ENCODE assay signal across 8 cellular contexts in the genomic region with DNA sequence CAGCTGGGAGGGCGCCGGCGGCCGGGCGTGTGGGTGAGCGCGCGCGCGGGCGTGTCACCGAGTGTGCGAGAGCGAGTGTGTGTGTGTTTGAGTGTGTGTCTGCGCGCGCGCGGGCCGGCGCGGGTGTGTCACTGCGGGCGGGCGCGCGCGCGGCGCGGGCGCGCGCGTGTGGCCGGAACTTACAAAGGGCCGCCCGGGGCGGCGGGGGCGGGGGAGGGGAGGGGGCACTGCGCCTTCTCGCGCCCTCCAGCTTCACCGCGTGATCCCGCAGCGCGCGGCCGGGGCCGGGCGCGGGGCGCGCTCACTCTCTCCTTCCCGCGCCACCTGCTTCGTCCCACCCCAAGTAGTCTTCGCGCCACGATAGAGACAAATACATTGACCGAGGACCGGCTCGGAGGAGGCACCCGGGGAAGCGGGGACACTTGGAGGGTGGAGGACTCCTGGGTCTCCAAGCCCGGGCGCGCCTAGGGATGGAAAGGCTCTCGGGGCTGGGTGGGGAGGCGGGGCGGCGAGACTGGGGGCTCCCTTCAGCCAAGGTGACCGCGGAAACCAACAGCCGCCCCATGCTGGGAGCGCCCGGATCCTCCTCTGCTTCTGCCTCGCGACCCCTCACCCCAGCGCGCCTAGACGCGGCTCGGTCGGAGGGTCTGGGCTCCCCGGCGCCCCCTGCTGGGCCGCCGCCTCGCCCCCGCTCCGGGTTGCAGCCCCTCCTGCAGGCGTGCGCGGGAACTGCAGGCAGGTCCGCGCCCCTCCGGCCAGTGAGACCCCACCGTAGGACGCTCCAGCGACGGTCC. TPM values are rescaled to one million over a fixed set of nuclear protein-coding genes. Genes with fewer than 3 reads are reported as not detected.
DNase-seq lines count a peak whose midpoint lies in the region; ATAC-seq and TF ChIP-seq lines count a peak whose summit lies in the region.

A gene with protein sequence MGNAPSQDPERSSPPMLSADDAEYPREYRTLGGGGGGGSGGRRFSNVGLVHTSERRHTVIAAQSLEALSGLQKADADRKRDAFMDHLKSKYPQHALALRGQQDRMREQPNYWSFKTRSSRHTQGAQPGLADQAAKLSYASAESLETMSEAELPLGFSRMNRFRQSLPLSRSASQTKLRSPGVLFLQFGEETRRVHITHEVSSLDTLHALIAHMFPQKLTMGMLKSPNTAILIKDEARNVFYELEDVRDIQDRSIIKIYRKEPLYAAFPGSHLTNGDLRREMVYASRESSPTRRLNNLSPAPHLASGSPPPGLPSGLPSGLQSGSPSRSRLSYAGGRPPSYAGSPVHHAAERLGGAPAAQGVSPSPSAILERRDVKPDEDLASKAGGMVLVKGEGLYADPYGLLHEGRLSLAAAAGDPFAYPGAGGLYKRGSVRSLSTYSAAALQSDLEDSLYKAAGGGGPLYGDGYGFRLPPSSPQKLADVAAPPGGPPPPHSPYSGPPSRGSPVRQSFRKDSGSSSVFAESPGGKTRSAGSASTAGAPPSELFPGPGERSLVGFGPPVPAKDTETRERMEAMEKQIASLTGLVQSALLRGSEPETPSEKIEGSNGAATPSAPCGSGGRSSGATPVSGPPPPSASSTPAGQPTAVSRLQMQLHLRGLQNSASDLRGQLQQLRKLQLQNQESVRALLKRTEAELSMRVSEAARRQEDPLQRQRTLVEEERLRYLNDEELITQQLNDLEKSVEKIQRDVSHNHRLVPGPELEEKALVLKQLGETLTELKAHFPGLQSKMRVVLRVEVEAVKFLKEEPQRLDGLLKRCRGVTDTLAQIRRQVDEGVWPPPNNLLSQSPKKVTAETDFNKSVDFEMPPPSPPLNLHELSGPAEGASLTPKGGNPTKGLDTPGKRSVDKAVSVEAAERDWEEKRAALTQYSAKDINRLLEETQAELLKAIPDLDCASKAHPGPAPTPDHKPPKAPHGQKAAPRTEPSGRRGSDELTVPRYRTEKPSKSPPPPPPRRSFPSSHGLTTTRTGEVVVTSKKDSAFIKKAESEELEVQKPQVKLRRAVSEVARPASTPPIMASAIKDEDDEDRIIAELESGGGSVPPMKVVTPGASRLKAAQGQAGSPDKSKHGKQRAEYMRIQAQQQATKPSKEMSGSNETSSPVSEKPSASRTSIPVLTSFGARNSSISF (minus strand): TSS at position 101 of the 794 bp plus-strand sequence. CDS start 247 bp downstream, outside the sequence.

- H3K4me3 Mint-ChIP-seq in chondrocyte (ENCODE audit: unreplicated experiment) = peak within 1 kb of the TSS; percentile 59

- peaks cover 39% of the 10 kb centered on the region for H3K27me3 Mint-ChIP-seq in chondrocyte (ENCODE audit: low read depth)

- H3K9me3 Mint-ChIP-seq in chondrocyte (ENCODE audit: low read depth) = no peaks in the 10 kb centered on the region

- DNase-seq in GM12864 (ENCODE audit: low read depth) = no peak
- DNase-seq in NCI-H1694 (lab: John Stamatoyannopoulos, UW) = peak; percentile 48
- no peak for DNase-seq in chondrocyte (ENCODE audit: low spot score)
- DNase-seq in lower leg skin (ENCODE audit: low spot score in 2 of 2) = peak in 1 of 2 donors; percentile 88
- peak; percentile 32 for DNase-seq in stimulated activated CD8-positive, alpha-beta memory T cell treated with anti-CD3 and anti-CD28 coated beads, Interleukin-12 subunit alpha, Interleukin-12 subunit beta, amount 100 ng/mL, for 4 hours (ENCODE audit: low read depth)
- no peak for DNase-seq in putamen (ENCODE audit: low spot score)

- H3K36me3 Mint-ChIP-seq in chondrocyte (ENCODE audit: low read depth) = no peaks in the 10 kb centered on the region

- WGBS in lower leg skin, 2 donors = 1 to 2% methylated on average over 19 to 37 of the region's 104 CpGs

- peak; percentile 26 to 41 for ATAC-seq in activated CD4-positive, CD25-positive, alpha-beta regulatory T cell treated with anti-CD3 and anti-CD28 coated beads, Interleukin-2, amount 50 U/mL, for 24 hours
- ATAC-seq in GM21619 (IDR thresholded peaks at IDR 0.05; ENCODE audit: unreplicated experiment) = no peak

- H3K4me3 ChIP-seq in GM12864 (ENCODE audit: low read depth, low read length) (peak within 1 kb of the TSS; percentile 72), lower leg skin (ENCODE audit: low read depth, poor library complexity, severe bottlenecking) (peak within 1 kb of the TSS; percentile 33)

- no peak within 1 kb of the TSS for H3K27ac Mint-ChIP-seq in chondrocyte (ENCODE audit: unreplicated experiment)

- intact Hi-C loops in lower leg skin (cut with DNase I; ENCODE audit: low total_unique reads) = no loop called here

- H3K4me1 Mint-ChIP-seq in chondrocyte (ENCODE audit: low read depth) = peaks cover 12% of the 10 kb centered on the region

- TF ChIP-seq POLR2A in lower leg skin (IDR thresholded peaks at IDR 0.05) = no peak

- TF ChIP-seq CTCF in GM12864 (IDR thresholded peaks at IDR 0.05; ENCODE audit: low read depth, low read length, missing control alignments) = peak; percentile 100
- peak; percentile 96 for TF ChIP-seq CTCF in chondrocyte (IDR thresholded peaks at IDR 0.05)
- TF ChIP-seq CTCF in lower leg skin (IDR thresholded peaks at IDR 0.05) = peak in 1 of 3 donors; percentile 20

RNA-seq across cellular contexts. Expression of the gene that starts here (rescaled TPM):
- total RNA-seq in chondrocyte (0.30 to 0.51 TPM in 2 of 3 replicates, not detected in the other), lower leg skin (10 to 100 TPM; 12.0 to 20.2 (median 15.6) TPM)

Comparison
In these comparisons a context has a peak if more than half of its experiments do, and no peak if none do; other contexts are left out.
1. DNase-seq: peak in NCI-H1694 (single experiment) and stimulated activated CD8-positive, alpha-beta memory T cell treated with anti-CD3 and anti-CD28 coated beads, Interleukin-12 subunit alpha, Interleukin-12 subunit beta, amount 100 ng/mL, for 4 hours (single experiment); none in GM12864 (single experiment), chondrocyte (single experiment) and putamen (single experiment).